Comparison of ENCODE assay signal across 28 cellular contexts in genomic region chr10:78513330-78513729, GRCh38.
DNase-seq lines count a peak whose midpoint lies in the region; ATAC-seq and TF ChIP-seq lines count a peak whose summit lies in the region.
"Had no signal": no experiment of that assay in that cellular context is flagged by ENCODE, and none has a peak within 500 bp of the region (broad histone marks: within the 10 kb centered on the region; RNA-seq: fewer than 3 reads in every experiment).

No MANE protein-coding gene starts in this region.

- no peak overlapping the region for H3K18ac ChIP-seq in trophoblast cell (ENCODE audit: low read length)

- peak overlapping the region; percentile 28 for H2BK120ac ChIP-seq in trophoblast cell (ENCODE audit: insufficient read depth, low read length, poor library complexity)

- H3K4me3 ChIP-seq in gastroesophageal sphincter (no peak overlapping the region), trophoblast cell (ENCODE audit: low read depth, low read length) (no peak overlapping the region), lower leg skin (ENCODE audit: low read depth, poor library complexity, severe bottlenecking) (no peak overlapping the region)
- H3K4me3 ChIP-seq: BLaER1 treated with 17β-estradiol and CSF1 and Interleukin-3, amounts not matched to agents 10 nM and 100 nM; GM12878; heart right ventricle; psoas muscle; upper lobe of left lung had no signal

- TF ChIP-seq CTCF in C4-2B (conservative IDR thresholded peaks at IDR 0.05) (no peak), gastroesophageal sphincter (IDR thresholded peaks at IDR 0.05) (no peak), lower leg skin (IDR thresholded peaks at IDR 0.05) (no peak)

- intact Hi-C loops in lower leg skin (cut with DNase I; ENCODE audit: low total_unique reads): no loop called here

- no peaks in the 10 kb centered on the region for H3K36me3 ChIP-seq in gastroesophageal sphincter
- H3K36me3 ChIP-seq in trophoblast cell (ENCODE audit: control insufficient read depth in 1 of 2, insufficient read depth in 2 of 2, low read length in 2 of 2): no peaks in the 10 kb centered on the region
- H3K36me3 ChIP-seq: BLaER1 treated with 17β-estradiol and CSF1 and Interleukin-3, amounts not matched to agents 10 nM and 100 nM; heart right ventricle; upper lobe of left lung had no signal

- H3K14ac ChIP-seq in trophoblast cell (ENCODE audit: low read length): no peak overlapping the region

- TF ChIP-seq POLR2A in gastroesophageal sphincter (IDR thresholded peaks at IDR 0.05): no peak
- TF ChIP-seq POLR2A in lower leg skin (IDR thresholded peaks at IDR 0.05): no peak

- ATAC-seq in gastroesophageal sphincter (no peak), GM21526 (IDR thresholded peaks at IDR 0.05; ENCODE audit: low FRiP score, unreplicated experiment) (no peak), HG02759 (IDR thresholded peaks at IDR 0.05; ENCODE audit: unreplicated experiment) (no peak)
- ATAC-seq: GM12878, heart right ventricle, psoas muscle, SK-N-SH treated with all-trans-retinoic acid at 6 μM for 48 hours had no signal

- H3K23ac ChIP-seq in trophoblast cell (ENCODE audit: low read length): no peak overlapping the region

- H3K4me2 ChIP-seq in trophoblast cell (ENCODE audit: low read length): no peak overlapping the region
- H3K4me2 ChIP-seq: BLaER1 treated with 17β-estradiol and CSF1 and Interleukin-3, amounts not matched to agents 10 nM and 100 nM had no signal

- no peak overlapping the region for H2AK5ac ChIP-seq in trophoblast cell (ENCODE audit: low read length)

- peaks cover under 1% of the 10 kb centered on the region for H3K79me2 ChIP-seq in trophoblast cell (ENCODE audit: control insufficient read depth, insufficient read depth, low read length, poor library complexity)

- peaks cover 29% of the 10 kb centered on the region for H3K79me1 ChIP-seq in trophoblast cell (ENCODE audit: low read length)

- WGBS in gastroesophageal sphincter (ENCODE audit: low coverage in 1 of 2), 2 donors: 43 to 45% methylated on average over 2 of the region's 2 CpGs
- no CpG with 5 or more reads among the region's 2 CpGs for WGBS in trophoblast cell (ENCODE audit: extremely low coverage, insufficient coverage, insufficient read length)
- WGBS in lower leg skin, 2 donors: 64 to 79% methylated on average over 2 of the region's 2 CpGs

- H2BK12ac ChIP-seq in trophoblast cell (ENCODE audit: low read length): peak overlapping the region; percentile 48

- no peaks in the 10 kb centered on the region for H3K9me3 ChIP-seq in gastroesophageal sphincter
- peaks cover 2% of the 10 kb centered on the region for H3K9me3 ChIP-seq in trophoblast cell (ENCODE audit: insufficient read depth, low read depth, low read length)
- H3K9me3 ChIP-seq: BLaER1 treated with 17β-estradiol and CSF1 and Interleukin-3, amounts not matched to agents 10 nM and 100 nM; Caco-2; heart right ventricle; psoas muscle; upper lobe of left lung had no signal

- no peak overlapping the region for H3K4ac ChIP-seq in trophoblast cell (ENCODE audit: low read depth, low read length)

- H4K91ac ChIP-seq in trophoblast cell (ENCODE audit: low read depth, low read length): peak overlapping the region; percentile 41

- H3K27me3 ChIP-seq in gastroesophageal sphincter (no peaks in the 10 kb centered on the region), trophoblast cell (ENCODE audit: insufficient read depth, low read length) (no peaks in the 10 kb centered on the region)
- H3K27me3 ChIP-seq: BLaER1 treated with 17β-estradiol and CSF1 and Interleukin-3, amounts not matched to agents 10 nM and 100 nM; heart right ventricle; upper lobe of left lung had no signal

- H2BK5ac ChIP-seq in trophoblast cell (ENCODE audit: low read depth, low read length, poor library complexity): no peak overlapping the region

- DNase-seq in NCI-H774 (lab: John Stamatoyannopoulos, UW): peak; percentile 3
- DNase-seq in trophoblast cell: peak in 1 of 2 donors; percentile 34
- no peak for DNase-seq in lower leg skin (ENCODE audit: low spot score in 2 of 2)
- no peak for DNase-seq in AG08396 (ENCODE audit: low spot score)
- DNase-seq: ACHN; activated CD4-positive, alpha-beta T cell treated with anti-CD3 and anti-CD28 coated beads, Interleukin-2, amount 10 ng/mL, durations not matched to agents 7 days and 5 days; activated effector memory CD4-positive, alpha-beta T cell treated with Interleukin-2 at 50 U/mL for 16 hours; Caco-2; DMS79 treated with DMSO at 0.1 percent for 48 hours; effector CD4-positive, alpha-beta T cell; erythroblast; foreskin fibroblast; H9; heart right ventricle; Karpas-422; NCI-H1694 treated with DMSO at 0.1 percent for 48 hours; NCI-H2171 treated with DMSO at 0.1 percent for 48 hours; NCI-H524 treated with DMSO at 0.1 percent for 48 hours; psoas muscle had no signal

- peak overlapping the region; percentile 7; the same call in 1 of the 2 replicates for H3K27ac ChIP-seq in C4-2B
- H3K27ac ChIP-seq in gastroesophageal sphincter: peak overlapping the region in 3 of 4 donors; percentile 65 to 84 (median 78)
- H3K27ac ChIP-seq in trophoblast cell (ENCODE audit: low read depth, low read length): no peak overlapping the region
- H3K27ac ChIP-seq: BLaER1 treated with 17β-estradiol and CSF1 and Interleukin-3, amounts not matched to agents 10 nM and 100 nM; psoas muscle; RWPE1; upper lobe of left lung had no signal

- no peak overlapping the region for H4K12ac ChIP-seq in trophoblast cell (ENCODE audit: low read depth, low read length)

- H4K8ac ChIP-seq in trophoblast cell (ENCODE audit: low read depth, low read length): no peak overlapping the region

- TF ChIP-seq EP300 in gastroesophageal sphincter (IDR thresholded peaks at IDR 0.05): no peak

- H3K9ac ChIP-seq in trophoblast cell (ENCODE audit: low read length): no peak overlapping the region
- H3K9ac ChIP-seq: BLaER1 treated with 17β-estradiol and CSF1 and Interleukin-3, amounts not matched to agents 10 nM and 100 nM had no signal

- no peak overlapping the region for H2AFZ ChIP-seq in trophoblast cell (ENCODE audit: insufficient read depth, low read length, poor library complexity)

- H3K4me1 ChIP-seq in gastroesophageal sphincter (peaks cover 9 to 98% (median 47%) of the 10 kb centered on the region in 3 donors), trophoblast cell (ENCODE audit: control insufficient read depth in 1 of 2, insufficient read depth in 2 of 2, low read length in 2 of 2) (peaks cover 5 to 8% of the 10 kb centered on the region in 2 experiments)
- H3K4me1 ChIP-seq: BLaER1 treated with 17β-estradiol and CSF1 and Interleukin-3, amounts not matched to agents 10 nM and 100 nM; Caco-2; psoas muscle had no signal
